21 cellular contexts compared by ENCODE assay signal in the genomic region with DNA sequence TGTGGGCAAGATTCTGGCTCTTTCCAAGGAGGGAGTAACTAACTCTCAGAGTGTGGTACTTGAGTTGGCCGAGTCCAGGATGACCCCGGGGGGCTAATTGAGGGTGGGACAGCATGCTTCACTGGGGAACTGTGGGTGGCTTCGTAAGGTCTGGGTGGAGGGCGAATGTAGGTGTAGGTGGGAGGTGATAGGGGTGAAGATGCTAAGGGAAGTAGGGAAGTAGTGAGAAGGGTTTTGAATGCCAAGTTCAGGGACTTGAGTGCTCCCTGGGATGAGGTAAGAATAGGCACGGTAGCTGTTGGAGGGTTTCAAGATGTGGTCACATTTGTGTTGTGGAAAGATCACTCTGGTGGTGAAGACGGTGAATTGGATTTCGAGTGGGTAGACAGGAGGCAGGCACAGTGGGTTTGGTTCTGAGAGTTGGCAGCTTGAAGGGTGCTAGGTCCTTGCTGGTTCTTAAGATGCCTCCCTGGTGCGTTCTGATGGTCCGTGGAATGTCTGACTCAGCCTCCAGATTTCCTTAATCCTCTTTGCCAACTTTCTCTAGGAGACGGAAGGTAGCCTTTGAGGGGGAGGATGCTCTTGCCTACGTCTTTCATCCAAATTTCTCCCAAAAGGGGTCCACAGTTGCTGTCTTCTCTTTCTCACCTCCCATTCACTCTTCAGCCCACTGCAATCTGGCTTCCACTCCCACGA.
"Had no signal": no experiment of that assay in that cellular context is flagged by ENCODE, and none has a peak within 500 bp of the region (broad histone marks: within the 10 kb centered on the region; RNA-seq: fewer than 3 reads in every experiment).

No MANE protein-coding gene starts in this region.

- H3K4me3 ChIP-seq: breast epithelium, mucosa of descending colon, prostate gland, right atrium auricular region, tibial nerve, vagina had no signal

- DNase-seq: activated CD4-positive, alpha-beta memory T cell treated with anti-CD3 and anti-CD28 coated beads, Interleukin-2, amount 10 ng/mL, durations not matched to agents 7 days and 5 days; activated CD4-positive, alpha-beta T cell treated with anti-CD3 and anti-CD28 coated beads for 48 hours; activated CD4-positive, CD25-positive, alpha-beta regulatory T cell; activated CD8-positive, alpha-beta memory T cell treated with anti-CD3 and anti-CD28 coated beads, Interleukin-2, amount 10 ng/mL, durations not matched to agents 7 days and 5 days; activated naive CD4-positive, alpha-beta T cell treated with anti-CD3 and anti-CD28 coated beads for 36 hours; aorta; effector CD8-positive, alpha-beta T cell; immature natural killer cell; mesenchymal stem cell; mucosa of descending colon; naive B cell; stimulated activated CD4-positive, alpha-beta T cell treated with anti-CD3 and anti-CD28 coated beads, Interleukin-12 subunit alpha, Interleukin-12 subunit beta, amount 100 ng/mL, for 4 hours; stimulated activated CD4-positive, alpha-beta T cell treated with anti-CD3 and anti-CD28 coated beads, Interleukin-1b, Interleukin-23, amount 100 ng/mL, for 48 hours; stimulated activated naive CD4-positive, alpha-beta T cell treated with Interleukin-2 at 50 U/mL for 16 hours; substantia nigra had no signal

- H3K4me1 ChIP-seq: breast epithelium, prostate gland had no signal

- H3K9me3 ChIP-seq: breast epithelium, mucosa of descending colon, prostate gland, right atrium auricular region, vagina had no signal

- H3K27ac ChIP-seq: breast epithelium, prostate gland, right atrium auricular region, tibial nerve, vagina had no signal

- ATAC-seq: activated CD8-positive, alpha-beta memory T cell treated with anti-CD3 and anti-CD28 coated beads, Interleukin-2, amount 10 ng/mL, durations not matched to agents 7 days and 5 days; esophagus mucosa; mucosa of descending colon had no signal
